8 cellular contexts compared by ENCODE assay signal in the genomic region with DNA sequence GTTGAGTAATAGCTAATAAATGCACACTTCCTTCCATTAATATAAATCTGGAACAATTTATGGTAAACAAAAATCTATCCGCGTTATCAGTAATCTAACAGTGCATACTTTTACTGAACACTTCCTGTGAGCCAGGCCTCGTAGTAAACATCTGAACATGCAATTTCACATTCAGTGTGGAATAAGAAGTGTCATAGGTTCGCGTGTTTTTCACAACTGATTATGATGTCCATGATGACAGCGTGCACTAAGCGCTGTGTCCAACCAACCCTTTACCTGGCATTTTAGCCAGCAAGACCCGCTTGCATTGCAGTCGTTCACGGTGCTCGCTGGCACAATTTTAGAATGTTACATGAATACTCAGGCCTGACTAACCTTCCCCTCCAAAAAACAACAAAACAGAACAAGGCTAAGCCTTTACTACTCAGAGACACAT. TPM values are rescaled to one million over a fixed set of nuclear protein-coding genes. Genes with fewer than 3 reads are reported as not detected.
A peak's percentile ranks its signal among the peaks of the same experiment; 100 is the strongest.
DNase-seq lines count a peak whose midpoint lies in the region; ATAC-seq and TF ChIP-seq lines count a peak whose summit lies in the region.

No MANE protein-coding gene starts in this region.

- H3K27ac ChIP-seq in HUES6 (ENCODE audit: low read depth, low read length), result no peak overlapping the region
- peak overlapping the region; percentile 80 for H3K27ac ChIP-seq in muscle layer of duodenum (ENCODE audit: low read length)

- H3K9ac ChIP-seq in HUES6 (ENCODE audit: low read length), result peak overlapping the region; percentile 86

- H3K4me3 ChIP-seq in AG09309 (ENCODE audit: control insufficient read depth, low read depth, low read length) (peak overlapping the region; percentile 77), HUES6 (ENCODE audit: low read depth, low read length) (peak overlapping the region; percentile 86), muscle layer of duodenum (ENCODE audit: low read depth in 1 of 2, low read length in 2 of 2) (peak overlapping the region; percentile 70 to 77)

- H3K9me3 ChIP-seq in HUES6 (ENCODE audit: control insufficient read depth, insufficient read depth, low read depth, low read length), result no peaks in the 10 kb centered on the region
- no peaks in the 10 kb centered on the region for H3K9me3 ChIP-seq in muscle layer of duodenum (ENCODE audit: control insufficient read depth in 1 of 2, low read length in 2 of 2)

- DNase-seq in AG09309 (ENCODE audit: low read depth) (no peak), DMS53 treated with DMSO at 0.1 percent for 48 hours (lab: John Stamatoyannopoulos, UW; ENCODE audit: unreplicated experiment) (no peak), DMS114 treated with DMSO at 0.1 percent for 48 hours (lab: John Stamatoyannopoulos, UW; ENCODE audit: unreplicated experiment) (no peak), left lobe of liver (ENCODE audit: low spot score) (no peak)
- peak; percentile 14 for DNase-seq in central memory CD4-positive, alpha-beta T cell

- H3K27me3 ChIP-seq in HUES6 (ENCODE audit: control insufficient read depth, insufficient read depth, low read length) (no peaks in the 10 kb centered on the region), muscle layer of duodenum (ENCODE audit: low read depth, low read length) (no peaks in the 10 kb centered on the region)

- H3K36me3 ChIP-seq in HUES6 (ENCODE audit: control insufficient read depth, insufficient read depth, low read length) (no peaks in the 10 kb centered on the region; the same call in 1 of the 2 replicates), muscle layer of duodenum (ENCODE audit: control insufficient read depth in 1 of 2, insufficient read depth in 2 of 2, low read length in 2 of 2) (peaks cover 0 to 9% of the 10 kb centered on the region in 2 donors)

- H3K4me1 ChIP-seq in HUES6 (ENCODE audit: control insufficient read depth, insufficient read depth, low read length) (peaks cover 15% of the 10 kb centered on the region), muscle layer of duodenum (ENCODE audit: control insufficient read depth in 1 of 2, insufficient read depth in 2 of 2, low read length in 2 of 2) (peaks cover 0 to 22% of the 10 kb centered on the region in 2 donors)

- ATAC-seq in HG03280 (IDR thresholded peaks at IDR 0.05; ENCODE audit: unreplicated experiment), result no peak
- ATAC-seq in left lobe of liver, result no peak

- TF ChIP-seq CTCF in AG09309 (IDR thresholded peaks at IDR 0.05; ENCODE audit: control insufficient read depth, insufficient read depth, low read depth, low read length, missing control alignments), result no peak

RNA-seq across cellular contexts. Expression of a gene that starts 2.1 kb away (rescaled TPM):
- total RNA-seq in left lobe of liver, result 2.3 TPM
